In genomic region chr10:101570764-101571572, GRCh38 we compare ENCODE assay signal across 9 cellular contexts. TPM values are rescaled to one million over a fixed set of nuclear protein-coding genes. Genes with fewer than 3 reads are reported as not detected.
A peak's percentile ranks its signal among the peaks of the same experiment; 100 is the strongest.
DNase-seq lines count a peak whose midpoint lies in the region; ATAC-seq, FAIRE-seq and TF ChIP-seq lines count a peak whose summit lies in the region.
"Had no signal": no experiment of that assay in that cellular context is flagged by ENCODE, and none has a peak within 500 bp of the region (broad histone marks: within the 10 kb centered on the region; RNA-seq: fewer than 3 reads in every experiment).

No MANE protein-coding gene starts in this region.

- no peaks in the 10 kb centered on the region for H3K79me2 ChIP-seq in GM12878 (ENCODE audit: control insufficient read depth, insufficient read depth, low read length)

- H3K4me2 ChIP-seq in GM12878 (ENCODE audit: control insufficient read depth, insufficient read depth): peak overlapping the region; percentile 90

- TF ChIP-seq RAD21 in GM12878 (IDR thresholded peaks at IDR 0.05; ENCODE audit: insufficient read depth, low read depth, low read length): no peak

- intact Hi-C loops in GM12878 (cut with micrococcal nuclease; ENCODE audit: unreplicated experiment): loop anchor here (2.0 to 5.0 kb wide), 3 partner anchors 272 to 358 kb away; no protein-coding TSS in a partner anchor
- intact Hi-C loops in upper lobe of right lung (cut with DNase I): loop anchor here (10.0 kb wide), 1 partner anchor 356 kb away; no protein-coding TSS in a partner anchor

- H3K4me1 ChIP-seq in GM12878 (ENCODE audit: control insufficient read depth, insufficient read depth, low read length) (peaks cover 5% of the 10 kb centered on the region; the same call in 1 of the 2 replicates), upper lobe of right lung (peaks cover 22% of the 10 kb centered on the region)

- H3K9me3 ChIP-seq in GM12878 (replicated peaks; ENCODE audit: control insufficient read depth, insufficient read depth, low read length) (no peaks in the 10 kb centered on the region), upper lobe of right lung (no peaks in the 10 kb centered on the region)

- RAD21 ChIA-PET in GM12878 (lab: Charles Lee; ENCODE audit: unreplicated experiment): interaction anchor here (0.6 to 2.3 kb wide), 15 partner anchors 10 to 399 kb away, joined by 3 to 15 read pairs (median 3); partner anchors contain the start of gene POLL

- SMC1A ChIA-PET in GM12878 (lab: Charles Lee; ENCODE audit: uncharacterized antibody, unreplicated experiment): interaction anchor here (0.6 to 3.3 kb wide), 19 partner anchors 8 to 540 kb away, joined by 3 to 14 read pairs (median 4); partner anchors contain the start of genes PDZD7 and SFXN3

- H3K27me3 ChIP-seq in HL-60 (ENCODE audit: insufficient read depth, poor library complexity, severe bottlenecking) (peaks cover 27% of the 10 kb centered on the region), GM12878 (replicated peaks in 1 of 2; ENCODE audit: control insufficient read depth in 2 of 2, insufficient read depth in 2 of 2, low read length in 1 of 2) (peaks cover 0 to 3% of the 10 kb centered on the region in 2 experiments; a peak in 1 of 4 replicates), upper lobe of right lung (peaks cover 39% of the 10 kb centered on the region)

- H4K20me1 ChIP-seq in GM12878 (ENCODE audit: control insufficient read depth, insufficient read depth): no peaks in the 10 kb centered on the region

- no peaks in the 10 kb centered on the region for H3K36me3 ChIP-seq in GM12878 (ENCODE audit: control insufficient read depth in 2 of 2, insufficient read depth in 2 of 2, low read length in 1 of 2)
- no peaks in the 10 kb centered on the region for H3K36me3 ChIP-seq in upper lobe of right lung

- ATAC-seq in GM12878: peak; percentile 5
- ATAC-seq in left lobe of liver: peak; percentile 19
- ATAC-seq in upper lobe of right lung: peak; percentile 15

- 54% methylated on average over 22 of the region's 22 CpGs for WGBS in GM12878 (ENCODE audit: insufficient coverage, insufficient replicate concordance, low lambda C conversion rate, missing lambda C conversion rate)

- CTCF ChIA-PET in GM12878 (lab: Yijun Ruan, JAX) (interaction anchor here (0.6 to 3.5 kb wide), 38 partner anchors 10 to 677 kb away, joined by 3 to 38 read pairs (median 5); partner anchors contain the start of genes DPCD, NPM3 and POLL), GM10248 (lab: Yijun Ruan, JAX) (interaction anchor here (0.5 to 7.1 kb wide), 38 partner anchors 11 to 528 kb away, joined by 3 to 116 read pairs (median 5); partner anchors contain the start of genes DPCD and POLL)

- in situ Hi-C loops in GM12878 (cut with MboI): loop anchor here (5.0 kb wide), 2 partner anchors 294 to 359 kb away; no protein-coding TSS in a partner anchor

- TF ChIP-seq EP300 in GM12878 (IDR thresholded peaks at IDR 0.05; ENCODE audit: borderline replicate concordance in 1 of 2, control insufficient read depth in 1 of 2, low read depth in 2 of 2, low read length in 2 of 2): no peak

- FAIRE-seq in GM12878 (lab: Jason Lieb, UNC) (no peak), GM12892 (lab: Jason Lieb, UNC) (no peak)
- FAIRE-seq: islet of Langerhans had no signal

- no TSS peak for BruUV-seq in GM12878 (replicated peaks; lab: Mats Ljungman, UMichigan)

- H3K4me3 ChIP-seq in HL-60 (replicated peaks; ENCODE audit: insufficient read depth, low read length) (peak overlapping the region; percentile 62), GM12878 (peak overlapping the region; percentile 78), upper lobe of right lung (peak overlapping the region; percentile 54)

- peak; percentile 24 for DNase-seq in Ammon's horn (ENCODE audit: low spot score)
- peak; percentile 52 to 54 for DNase-seq in HL-60 (ENCODE audit: low read depth in 1 of 2, low spot score in 1 of 2)
- no peak for DNase-seq in GM12878 (ENCODE audit: low read depth, low spot score)
- peak; percentile 46 for DNase-seq in left lobe of liver (ENCODE audit: low spot score)
- DNase-seq in upper lobe of right lung: peak; percentile 65
- DNase-seq in GM10248 (ENCODE audit: extremely low spot score): no peak
- no peak for DNase-seq in GM12892 (ENCODE audit: insufficient read length)
- DNase-seq in KG1 (lab: John Stamatoyannopoulos, UW): no peak

- POLR2A ChIA-PET in GM12878 (lab: Charles Lee) (interaction anchor here (1.1 kb wide), 1 partner anchor 9 kb away, joined by 3 read pairs; no protein-coding TSS in a partner anchor), GM10248 (lab: Yijun Ruan, JAX) (interaction anchor here (0.6 kb wide), 1 partner anchor 262 kb away, joined by 7 read pairs; no protein-coding TSS in a partner anchor)

- H3K9ac ChIP-seq in GM12878 (ENCODE audit: control insufficient read depth, insufficient read depth, low read length): peak overlapping the region; percentile 46

- TF ChIP-seq CTCF in HL-60 (IDR thresholded peaks at IDR 0.05; ENCODE audit: insufficient read depth, low read length) (no peak), GM12878 (IDR thresholded peaks at IDR 0.05 in 2 of 3, conservative IDR thresholded peaks at IDR 0.05 in 1 of 3; ENCODE audit: control insufficient read depth in 2 of 3, extremely low read depth in 1 of 3, insufficient read depth in 1 of 3, low read depth in 3 of 3, low read length in 3 of 3) (no peak), upper lobe of right lung (IDR thresholded peaks at IDR 0.05) (no peak), GM10248 (IDR thresholded peaks at IDR 0.05; ENCODE audit: control extremely low read depth, extremely low read depth, low read depth, missing control alignments) (no peak)

- H3K27ac ChIP-seq in HL-60 (replicated peaks) (no peak overlapping the region; the same call in 1 of the 2 replicates), GM12878 (ENCODE audit: control insufficient read depth, insufficient read depth) (no peak overlapping the region), upper lobe of right lung (no peak overlapping the region)

- TF ChIP-seq POLR2A in GM12878 (IDR thresholded peaks at IDR 0.05; ENCODE audit: low read depth, low read length) (no peak), GM12892 (IDR thresholded peaks at IDR 0.05; ENCODE audit: low read depth, low read length) (no peak)

- H2AFZ ChIP-seq in GM12878 (ENCODE audit: control insufficient read depth, low read depth, low read length): peak overlapping the region; percentile 93

TF ChIP-seq in GM12878, 131 proteins besides CTCF, POLR2A, EP300 and RAD21 (continues in another document):
- TF ChIP-seq CHD1 (IDR thresholded peaks at IDR 0.05; ENCODE audit: low read depth, low read length): no peak
- no peak for TF ChIP-seq HDGF (IDR thresholded peaks at IDR 0.05)

RNA-seq across cellular contexts. Expression of gene POLL, which starts 17.1 kb away (rescaled TPM):
- total RNA-seq in GM12878 (2013; cell fraction: nucleolus; rRNA removed): 52.1 and 58.2 TPM in 2 replicates
- 14.7 and 15.0 TPM in 2 replicates for total RNA-seq in GM12878 (2014; rRNA removed)
- 9.0 and 9.7 TPM in 2 replicates for total RNA-seq in GM12878 (2014; rRNA removed; fragmentation: Illumina TruSeq; extraction: Trizol)
- total RNA-seq in GM12878 (2021): 21.6 and 25.4 TPM in 2 replicates
- polyA plus RNA-seq in GM12878 (2011; ENCODE audit: low read depth): 9.3 TPM
- polyA plus RNA-seq in GM12878 (2011; rRNA removed): 12.9 and 20.1 TPM in 2 replicates
- 32.4 and 34.5 TPM in 2 replicates for polyA plus RNA-seq in GM12878 (2011; cell fraction: cytosol; rRNA removed)
- 74.3 and 86.8 TPM in 2 replicates for polyA plus RNA-seq in GM12878 (2011; cell fraction: nucleus; rRNA removed)
- polyA plus RNA-seq in GM12878 (2012): 17.3 and 23.8 TPM in 2 replicates
- 10.9 and 12.2 TPM in 2 replicates for polyA plus RNA-seq in GM12878 (2014; fragmentation: Illumina TruSeq; extraction: Trizol)
- 1 to 10 TPM; 1.5 to 2.1 TPM for polyA plus RNA-seq in GM12878 (2014; fragmentation: Nextera tagmentation; extraction: Ambion mirVana)
- polyA plus RNA-seq in GM12878 (2014; rRNA removed): 18.9 and 20.7 TPM in 2 replicates
- polyA plus RNA-seq in GM12878 (2016; fragmentation: Nextera tagmentation; extraction: Ambion mirVana): 10 to 100 TPM; 13.1 to 14.4 TPM
- polyA minus RNA-seq in GM12878 (2011; rRNA and poly(A)+ RNA removed): 42.9 and 69.5 TPM in 2 replicates
- 14.5 and 15.6 TPM in 2 replicates for polyA minus RNA-seq in GM12878 (2011; cell fraction: cytosol; rRNA and poly(A)+ RNA removed)
- polyA minus RNA-seq in GM12878 (2011; cell fraction: nucleus; rRNA and poly(A)+ RNA removed): 23.5 and 34.8 TPM in 2 replicates
- total RNA-seq in left lobe of liver: 16.6 TPM
- 30.4 TPM for total RNA-seq in upper lobe of right lung
- polyA plus RNA-seq in GM12892 (2012; ENCODE audit: missing spikeins): 14.7 TPM

RNA-seq across cellular contexts. Expression of gene DPCD, which starts 17.2 kb away (rescaled TPM):
- 7.4 and 14.2 TPM in 2 replicates for total RNA-seq in GM12878 (2013; cell fraction: nucleolus; rRNA removed)
- total RNA-seq in GM12878 (2014; rRNA removed): 16.4 and 17.9 TPM in 2 replicates
- total RNA-seq in GM12878 (2014; rRNA removed; fragmentation: Illumina TruSeq; extraction: Trizol): 17.1 TPM in 2 replicates
- total RNA-seq in GM12878 (2021): 9.7 and 13.0 TPM in 2 replicates
- polyA plus RNA-seq in GM12878 (2011; ENCODE audit: low read depth): 24.9 TPM
- polyA plus RNA-seq in GM12878 (2011; rRNA removed): 35.1 and 37.2 TPM in 2 replicates
- 28.2 and 36.0 TPM in 2 replicates for polyA plus RNA-seq in GM12878 (2011; cell fraction: cytosol; rRNA removed)
- 13.3 and 20.0 TPM in 2 replicates for polyA plus RNA-seq in GM12878 (2011; cell fraction: nucleus; rRNA removed)
- 23.8 and 25.3 TPM in 2 replicates for polyA plus RNA-seq in GM12878 (2012)
- 17.1 and 21.6 TPM in 2 replicates for polyA plus RNA-seq in GM12878 (2014; fragmentation: Illumina TruSeq; extraction: Trizol)
- 10 to 100 TPM; 39.9 to 50.9 TPM for polyA plus RNA-seq in GM12878 (2014; fragmentation: Nextera tagmentation; extraction: Ambion mirVana)
- 13.5 and 16.0 TPM in 2 replicates for polyA plus RNA-seq in GM12878 (2014; rRNA removed)
- polyA plus RNA-seq in GM12878 (2016; fragmentation: Nextera tagmentation; extraction: Ambion mirVana): 10 to 100 TPM; 31.1 to 36.2 TPM
- polyA minus RNA-seq in GM12878 (2011; rRNA and poly(A)+ RNA removed): 11.6 and 13.8 TPM in 2 replicates
- polyA minus RNA-seq in GM12878 (2011; cell fraction: cytosol; rRNA and poly(A)+ RNA removed): 2.8 and 5.4 TPM in 2 replicates
- polyA minus RNA-seq in GM12878 (2011; cell fraction: nucleus; rRNA and poly(A)+ RNA removed): 3.4 and 5.5 TPM in 2 replicates
- total RNA-seq in left lobe of liver: 3.6 TPM
- 7.2 TPM for total RNA-seq in upper lobe of right lung
- 32.0 TPM for polyA plus RNA-seq in GM12892 (2012; ENCODE audit: missing spikeins)

Comparison
In these comparisons a context has a peak if more than half of its experiments do, and no peak if none do; other contexts are left out.
1. DNase-seq: peak in Ammon's horn (single experiment), HL-60 (2 of 2), left lobe of liver (single experiment) and upper lobe of right lung (single experiment); none in GM12878 (single experiment), GM10248 (single experiment), GM12892 (single experiment) and KG1 (single experiment).
2. Peak in every context shown above with its lines, with median percentiles within 50 percentile points of each other: H3K4me3 ChIP-seq and ATAC-seq.